1 cellular context compared by ENCODE assay signal in the genomic region with DNA sequence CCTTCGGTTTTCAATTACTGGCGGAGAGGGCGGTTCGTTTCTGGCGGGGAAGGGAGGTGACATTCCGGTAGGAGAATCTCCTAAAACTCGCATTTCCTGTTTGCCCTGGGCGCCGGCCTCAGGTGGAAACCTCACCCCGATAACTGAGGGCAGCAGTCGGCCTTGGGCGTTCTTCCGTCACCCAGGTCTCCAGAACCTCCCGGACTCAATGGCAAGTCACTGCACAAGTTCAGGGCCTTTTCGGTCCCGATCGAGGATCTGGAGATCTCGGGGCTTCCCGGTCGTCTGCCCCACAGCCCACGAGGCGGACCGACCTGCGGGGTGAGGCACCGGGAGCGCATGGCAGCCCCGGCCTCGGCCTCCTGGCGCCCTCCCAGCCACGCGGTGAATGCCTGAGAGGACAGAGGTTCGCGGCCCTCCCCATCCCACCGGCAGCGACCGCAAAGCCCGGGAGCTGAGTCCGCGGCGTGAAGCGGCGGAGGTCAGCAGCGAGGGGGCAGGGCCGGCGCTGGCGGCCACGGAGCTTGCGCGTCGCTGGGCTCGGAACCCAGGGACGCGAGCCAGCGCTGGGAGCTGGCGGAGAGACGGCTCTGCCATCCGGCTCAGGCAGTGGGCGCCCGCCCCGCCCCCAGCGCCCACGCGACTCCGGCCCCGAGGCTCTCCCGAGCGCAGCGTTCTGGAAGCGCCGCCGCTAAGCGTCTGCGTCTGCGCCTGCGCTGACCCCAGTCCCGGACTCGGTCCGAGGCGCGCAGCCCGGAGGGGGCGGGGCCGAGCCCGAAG.
TF ChIP-seq lines count a peak whose summit lies in the region.

No MANE protein-coding gene starts in this region.

TF ChIP-seq in K562, 482 proteins besides CTCF, POLR2A, EP300 and RAD21 (continued from another document and continues in another):
- TF ChIP-seq YY1 (IDR thresholded peaks at IDR 0.05; ENCODE audit: borderline replicate concordance in 1 of 3, control insufficient read depth in 1 of 3, extremely low read depth in 1 of 3, insufficient read depth in 3 of 3, insufficient read length in 1 of 3, insufficient replicate concordance in 2 of 3, low read depth in 1 of 3, low read length in 2 of 3) (peak in 2 of 3 experiments; percentile 43 to 50), ZNF384 (IDR thresholded peaks at IDR 0.05; ENCODE audit: low read depth, low read length) (no peak), ZNF830 (CRISPR knock-in tag; IDR thresholded peaks at IDR 0.05) (0 out of 2 replicates have a peak, but pooled peaks have one; percentile 67), PCBP2 (IDR thresholded peaks at IDR 0.05; ENCODE audit: low read depth, low read length, poor library complexity, severe bottlenecking) (no peak), TBL1XR1 (IDR thresholded peaks at IDR 0.05; ENCODE audit: low read length in 2 of 2) (no peak), TGIF2 (CRISPR knock-in tag; IDR thresholded peaks at IDR 0.05) (peak; percentile 73; the same call in 1 of the 2 replicates), NFRKB (IDR thresholded peaks at IDR 0.05; ENCODE audit: low read depth) (peak; percentile 73; the same call in 1 of the 2 replicates), MYC (IDR thresholded peaks at IDR 0.05; ENCODE audit: low read depth, low read length) (peak; percentile 88), MYC (CRISPR knock-in tag; IDR thresholded peaks at IDR 0.05; ENCODE audit: borderline replicate concordance, low read depth) (peak; percentile 84; the same call in 1 of the 2 replicates), MECOM (CRISPR knock-in tag; IDR thresholded peaks at IDR 0.05) (0 out of 2 replicates have a peak, but pooled peaks have one; percentile 9), MCM7 (IDR thresholded peaks at IDR 0.05) (no peak), BRD4 (IDR thresholded peaks at IDR 0.05) (no peak; the same call in 1 of the 2 replicates), GABPA (tag; conservative IDR thresholded peaks at IDR 0.05; ENCODE audit: low read depth) (peak; percentile 79), ZNF282 (CRISPR knock-in tag; IDR thresholded peaks at IDR 0.05) (no peak; the same call in none of the 2 replicates), DIDO1 (tag; IDR thresholded peaks at IDR 0.05; ENCODE audit: low read depth) (peak; percentile 43; the same call in 1 of the 2 replicates), TRIM24 (IDR thresholded peaks at IDR 0.05) (no peak), CBFB (CRISPR knock-in tag; IDR thresholded peaks at IDR 0.05) (peak; percentile 95), ETS2 (tag; IDR thresholded peaks at IDR 0.05; ENCODE audit: borderline replicate concordance, poor library complexity, severe bottlenecking) (no peak), SAFB2 (IDR thresholded peaks at IDR 0.05; ENCODE audit: borderline replicate concordance, low read depth, low read length, severe bottlenecking) (no peak), HDAC6 (IDR thresholded peaks at IDR 0.05; ENCODE audit: low read depth, low read length) (no peak), XRCC4 (IDR thresholded peaks at IDR 0.05; ENCODE audit: extremely low read depth, insufficient read depth, insufficient read length) (no peak), FOXJ3 (CRISPR knock-in tag; IDR thresholded peaks at IDR 0.05) (no peak), CBFA2T2 (conservative IDR thresholded peaks at IDR 0.05) (no peak), NFYB (IDR thresholded peaks at IDR 0.05; ENCODE audit: extremely low read depth, insufficient read length) (no peak)
- TF ChIP-seq, protein P1, sequence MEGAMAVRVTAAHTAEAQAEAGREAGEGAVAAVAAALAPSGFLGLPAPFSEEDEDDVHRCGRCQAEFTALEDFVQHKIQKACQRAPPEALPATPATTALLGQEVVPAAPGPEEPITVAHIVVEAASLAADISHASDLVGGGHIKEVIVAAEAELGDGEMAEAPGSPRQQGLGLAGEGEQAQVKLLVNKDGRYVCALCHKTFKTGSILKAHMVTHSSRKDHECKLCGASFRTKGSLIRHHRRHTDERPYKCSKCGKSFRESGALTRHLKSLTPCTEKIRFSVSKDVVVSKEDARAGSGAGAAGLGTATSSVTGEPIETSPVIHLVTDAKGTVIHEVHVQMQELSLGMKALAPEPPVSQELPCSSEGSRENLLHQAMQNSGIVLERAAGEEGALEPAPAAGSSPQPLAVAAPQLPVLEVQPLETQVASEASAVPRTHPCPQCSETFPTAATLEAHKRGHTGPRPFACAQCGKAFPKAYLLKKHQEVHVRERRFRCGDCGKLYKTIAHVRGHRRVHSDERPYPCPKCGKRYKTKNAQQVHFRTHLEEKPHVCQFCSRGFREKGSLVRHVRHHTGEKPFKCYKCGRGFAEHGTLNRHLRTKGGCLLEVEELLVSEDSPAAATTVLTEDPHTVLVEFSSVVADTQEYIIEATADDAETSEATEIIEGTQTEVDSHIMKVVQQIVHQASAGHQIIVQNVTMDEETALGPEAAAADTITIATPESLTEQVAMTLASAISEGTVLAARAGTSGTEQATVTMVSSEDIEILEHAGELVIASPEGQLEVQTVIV (CRISPR knock-in tag; IDR thresholded peaks at IDR 0.05; ENCODE audit: borderline replicate concordance): no peak
- TF ChIP-seq, protein P2, sequence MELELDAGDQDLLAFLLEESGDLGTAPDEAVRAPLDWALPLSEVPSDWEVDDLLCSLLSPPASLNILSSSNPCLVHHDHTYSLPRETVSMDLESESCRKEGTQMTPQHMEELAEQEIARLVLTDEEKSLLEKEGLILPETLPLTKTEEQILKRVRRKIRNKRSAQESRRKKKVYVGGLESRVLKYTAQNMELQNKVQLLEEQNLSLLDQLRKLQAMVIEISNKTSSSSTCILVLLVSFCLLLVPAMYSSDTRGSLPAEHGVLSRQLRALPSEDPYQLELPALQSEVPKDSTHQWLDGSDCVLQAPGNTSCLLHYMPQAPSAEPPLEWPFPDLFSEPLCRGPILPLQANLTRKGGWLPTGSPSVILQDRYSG (tag; conservative IDR thresholded peaks at IDR 0.05; ENCODE audit: low read depth): no peak
- TF ChIP-seq, protein P3, sequence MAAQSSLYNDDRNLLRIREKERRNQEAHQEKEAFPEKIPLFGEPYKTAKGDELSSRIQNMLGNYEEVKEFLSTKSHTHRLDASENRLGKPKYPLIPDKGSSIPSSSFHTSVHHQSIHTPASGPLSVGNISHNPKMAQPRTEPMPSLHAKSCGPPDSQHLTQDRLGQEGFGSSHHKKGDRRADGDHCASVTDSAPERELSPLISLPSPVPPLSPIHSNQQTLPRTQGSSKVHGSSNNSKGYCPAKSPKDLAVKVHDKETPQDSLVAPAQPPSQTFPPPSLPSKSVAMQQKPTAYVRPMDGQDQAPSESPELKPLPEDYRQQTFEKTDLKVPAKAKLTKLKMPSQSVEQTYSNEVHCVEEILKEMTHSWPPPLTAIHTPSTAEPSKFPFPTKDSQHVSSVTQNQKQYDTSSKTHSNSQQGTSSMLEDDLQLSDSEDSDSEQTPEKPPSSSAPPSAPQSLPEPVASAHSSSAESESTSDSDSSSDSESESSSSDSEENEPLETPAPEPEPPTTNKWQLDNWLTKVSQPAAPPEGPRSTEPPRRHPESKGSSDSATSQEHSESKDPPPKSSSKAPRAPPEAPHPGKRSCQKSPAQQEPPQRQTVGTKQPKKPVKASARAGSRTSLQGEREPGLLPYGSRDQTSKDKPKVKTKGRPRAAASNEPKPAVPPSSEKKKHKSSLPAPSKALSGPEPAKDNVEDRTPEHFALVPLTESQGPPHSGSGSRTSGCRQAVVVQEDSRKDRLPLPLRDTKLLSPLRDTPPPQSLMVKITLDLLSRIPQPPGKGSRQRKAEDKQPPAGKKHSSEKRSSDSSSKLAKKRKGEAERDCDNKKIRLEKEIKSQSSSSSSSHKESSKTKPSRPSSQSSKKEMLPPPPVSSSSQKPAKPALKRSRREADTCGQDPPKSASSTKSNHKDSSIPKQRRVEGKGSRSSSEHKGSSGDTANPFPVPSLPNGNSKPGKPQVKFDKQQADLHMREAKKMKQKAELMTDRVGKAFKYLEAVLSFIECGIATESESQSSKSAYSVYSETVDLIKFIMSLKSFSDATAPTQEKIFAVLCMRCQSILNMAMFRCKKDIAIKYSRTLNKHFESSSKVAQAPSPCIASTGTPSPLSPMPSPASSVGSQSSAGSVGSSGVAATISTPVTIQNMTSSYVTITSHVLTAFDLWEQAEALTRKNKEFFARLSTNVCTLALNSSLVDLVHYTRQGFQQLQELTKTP (IDR thresholded peaks at IDR 0.05; ENCODE audit: low read depth in 1 of 2, partially characterized antibody in 2 of 2): peak in 1 of 2 experiments; percentile 26
- TF ChIP-seq, protein P4, sequence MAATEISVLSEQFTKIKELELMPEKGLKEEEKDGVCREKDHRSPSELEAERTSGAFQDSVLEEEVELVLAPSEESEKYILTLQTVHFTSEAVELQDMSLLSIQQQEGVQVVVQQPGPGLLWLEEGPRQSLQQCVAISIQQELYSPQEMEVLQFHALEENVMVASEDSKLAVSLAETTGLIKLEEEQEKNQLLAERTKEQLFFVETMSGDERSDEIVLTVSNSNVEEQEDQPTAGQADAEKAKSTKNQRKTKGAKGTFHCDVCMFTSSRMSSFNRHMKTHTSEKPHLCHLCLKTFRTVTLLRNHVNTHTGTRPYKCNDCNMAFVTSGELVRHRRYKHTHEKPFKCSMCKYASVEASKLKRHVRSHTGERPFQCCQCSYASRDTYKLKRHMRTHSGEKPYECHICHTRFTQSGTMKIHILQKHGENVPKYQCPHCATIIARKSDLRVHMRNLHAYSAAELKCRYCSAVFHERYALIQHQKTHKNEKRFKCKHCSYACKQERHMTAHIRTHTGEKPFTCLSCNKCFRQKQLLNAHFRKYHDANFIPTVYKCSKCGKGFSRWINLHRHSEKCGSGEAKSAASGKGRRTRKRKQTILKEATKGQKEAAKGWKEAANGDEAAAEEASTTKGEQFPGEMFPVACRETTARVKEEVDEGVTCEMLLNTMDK (IDR thresholded peaks at IDR 0.05; ENCODE audit: borderline replicate concordance, insufficient read depth, low read depth, low read length, poor library complexity, severe bottlenecking): peak; percentile 12
- TF ChIP-seq, protein P5, sequence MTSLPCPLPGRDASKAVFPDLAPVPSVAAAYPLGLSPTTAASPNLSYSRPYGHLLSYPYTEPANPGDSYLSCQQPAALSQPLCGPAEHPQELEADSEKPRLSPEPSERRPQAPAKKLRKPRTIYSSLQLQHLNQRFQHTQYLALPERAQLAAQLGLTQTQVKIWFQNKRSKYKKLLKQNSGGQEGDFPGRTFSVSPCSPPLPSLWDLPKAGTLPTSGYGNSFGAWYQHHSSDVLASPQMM (CRISPR knock-in tag; IDR thresholded peaks at IDR 0.05): no peak
- TF ChIP-seq, protein P6, sequence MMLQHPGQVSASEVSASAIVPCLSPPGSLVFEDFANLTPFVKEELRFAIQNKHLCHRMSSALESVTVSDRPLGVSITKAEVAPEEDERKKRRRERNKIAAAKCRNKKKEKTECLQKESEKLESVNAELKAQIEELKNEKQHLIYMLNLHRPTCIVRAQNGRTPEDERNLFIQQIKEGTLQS (IDR thresholded peaks at IDR 0.05): no peak
- TF ChIP-seq, protein P6 (CRISPR knock-in tag; conservative IDR thresholded peaks at IDR 0.05): no peak
